ENCODE assay signal across 17 cellular contexts in the genomic region with DNA sequence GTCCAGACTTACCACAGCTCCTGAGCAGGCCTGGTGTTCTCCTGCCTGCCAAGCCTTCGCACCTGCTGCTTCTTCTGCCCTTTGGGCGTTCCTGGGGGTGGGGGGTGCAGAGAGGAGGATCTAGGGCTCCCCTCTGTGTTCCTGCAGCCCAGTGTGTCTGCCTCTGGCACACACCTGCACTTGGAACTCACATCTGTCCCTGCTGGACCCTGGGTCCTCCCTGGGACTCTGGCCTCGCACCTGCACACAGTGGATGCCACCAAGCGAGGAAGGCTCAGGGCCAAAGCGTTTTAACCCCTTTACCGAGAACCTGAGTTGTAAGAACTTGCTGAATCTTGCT.
DNase-seq lines count a peak whose midpoint lies in the region; ATAC-seq, FAIRE-seq and TF ChIP-seq lines count a peak whose summit lies in the region.
"Had no signal": no experiment of that assay in that cellular context is flagged by ENCODE, and none has a peak within 500 bp of the region (broad histone marks: within the 10 kb centered on the region; RNA-seq: fewer than 3 reads in every experiment).

No MANE protein-coding gene starts in this region.

- peaks cover 17% of the 10 kb centered on the region for H3K27me3 Mint-ChIP-seq in activated CD8-positive, alpha-beta memory T cell treated with anti-CD3 and anti-CD28 coated beads, Interleukin-2, amount 10 ng/mL, durations not matched to agents 7 days and 5 days
- H3K27me3 Mint-ChIP-seq in HFFc6 (ENCODE audit: insufficient read depth) = peaks cover 28% of the 10 kb centered on the region
- no peaks in the 10 kb centered on the region for H3K27me3 Mint-ChIP-seq in activated T-helper 17 cell treated with anti-CD3 and anti-CD28 coated beads, Interleukin-2, amount 50 U/mL, for 72 hours

- no peaks in the 10 kb centered on the region for H3K36me3 Mint-ChIP-seq in activated CD8-positive, alpha-beta memory T cell treated with anti-CD3 and anti-CD28 coated beads, Interleukin-2, amount 10 ng/mL, durations not matched to agents 7 days and 5 days
- H3K36me3 Mint-ChIP-seq in HFFc6 (ENCODE audit: low read depth) = no peaks in the 10 kb centered on the region
- H3K36me3 Mint-ChIP-seq in activated T-helper 17 cell treated with anti-CD3 and anti-CD28 coated beads, Interleukin-2, amount 50 U/mL, for 72 hours (ENCODE audit: low read depth) = no peaks in the 10 kb centered on the region

- no peak for ATAC-seq in activated CD8-positive, alpha-beta memory T cell treated with anti-CD3 and anti-CD28 coated beads, Interleukin-2, amount 10 ng/mL, durations not matched to agents 7 days and 5 days
- no peak for ATAC-seq in activated T-helper 17 cell treated with anti-CD3 and anti-CD28 coated beads, Interleukin-2, amount 50 U/mL, for 72 hours (replicated peaks)

- peak; percentile 41 for DNase-seq in activated CD8-positive, alpha-beta memory T cell treated with anti-CD3 and anti-CD28 coated beads for 24 hours
- no peak for DNase-seq in activated CD8-positive, alpha-beta memory T cell treated with anti-CD3 and anti-CD28 coated beads, Interleukin-2, amount 10 ng/mL, durations not matched to agents 7 days and 5 days
- DNase-seq in GM03348 (ENCODE audit: low spot score) = peak; percentile 3
- peak; percentile 26 for DNase-seq in NCI-H69 (lab: John Stamatoyannopoulos, UW)
- DNase-seq in mucosa of gallbladder (ENCODE audit: low spot score) = peak; percentile 5
- no peak for DNase-seq in HFFc6
- no peak for DNase-seq in HTR-8/SVneo (ENCODE audit: insufficient read length, low spot score)
- DNase-seq: NCI-H1417 treated with DMSO at 0.1 percent for 48 hours; NCI-H2029; NCI-H2171; NCI-H446; NK-92 treated with Interleukin-12 subunit alpha and Interleukin-12 subunit beta, amount 100 ng/mL, for 24 hours; SHP77; T-helper 1 cell had no signal

- no peak overlapping the region for H3K27ac Mint-ChIP-seq in activated CD8-positive, alpha-beta memory T cell treated with anti-CD3 and anti-CD28 coated beads, Interleukin-2, amount 10 ng/mL, durations not matched to agents 7 days and 5 days
- no peak overlapping the region for H3K27ac Mint-ChIP-seq in HFFc6
- no peak overlapping the region for H3K27ac Mint-ChIP-seq in activated T-helper 17 cell treated with anti-CD3 and anti-CD28 coated beads, Interleukin-2, amount 50 U/mL, for 72 hours

- H3K4me3 Mint-ChIP-seq in activated CD8-positive, alpha-beta memory T cell treated with anti-CD3 and anti-CD28 coated beads, Interleukin-2, amount 10 ng/mL, durations not matched to agents 7 days and 5 days = no peak overlapping the region
- H3K4me3 Mint-ChIP-seq in HFFc6 = no peak overlapping the region
- no peak overlapping the region for H3K4me3 Mint-ChIP-seq in activated T-helper 17 cell treated with anti-CD3 and anti-CD28 coated beads, Interleukin-2, amount 50 U/mL, for 72 hours

- H3K9me3 Mint-ChIP-seq in activated CD8-positive, alpha-beta memory T cell treated with anti-CD3 and anti-CD28 coated beads, Interleukin-2, amount 10 ng/mL, durations not matched to agents 7 days and 5 days (ENCODE audit: low read depth) = no peaks in the 10 kb centered on the region
- no peaks in the 10 kb centered on the region for H3K9me3 Mint-ChIP-seq in HFFc6
- H3K9me3 Mint-ChIP-seq in activated T-helper 17 cell treated with anti-CD3 and anti-CD28 coated beads, Interleukin-2, amount 50 U/mL, for 72 hours = no peaks in the 10 kb centered on the region

- no peak for FAIRE-seq in HTR-8/SVneo (lab: Jason Lieb, UNC)
- FAIRE-seq: D721Med, RCC 7860 had no signal

- CTCF ChIA-PET in activated CD8-positive, alpha-beta memory T cell treated with anti-CD3 and anti-CD28 coated beads, Interleukin-2, amount 10 ng/mL, durations not matched to agents 7 days and 5 days (lab: Charles Lee) = interaction anchor here (1.5 to 1.6 kb wide), 2 partner anchors 11 to 15 kb away, joined by 3 to 5 read pairs; no protein-coding TSS in a partner anchor

- TF ChIP-seq CTCF in HFFc6 (IDR thresholded peaks at IDR 0.05) = no peak

- peaks cover 5% of the 10 kb centered on the region for H3K4me1 Mint-ChIP-seq in activated CD8-positive, alpha-beta memory T cell treated with anti-CD3 and anti-CD28 coated beads, Interleukin-2, amount 10 ng/mL, durations not matched to agents 7 days and 5 days
- no peaks in the 10 kb centered on the region for H3K4me1 Mint-ChIP-seq in HFFc6 (ENCODE audit: low read depth)
- no peaks in the 10 kb centered on the region for H3K4me1 Mint-ChIP-seq in activated T-helper 17 cell treated with anti-CD3 and anti-CD28 coated beads, Interleukin-2, amount 50 U/mL, for 72 hours

Comparison
In these comparisons a context has a peak if more than half of its experiments do, and no peak if none do; other contexts are left out.
1. DNase-seq: peak in activated CD8-positive, alpha-beta memory T cell treated with anti-CD3 and anti-CD28 coated beads for 24 hours (single experiment), GM03348 (single experiment), NCI-H69 (single experiment) and mucosa of gallbladder (single experiment); none in activated CD8-positive, alpha-beta memory T cell treated with anti-CD3 and anti-CD28 coated beads, Interleukin-2, amount 10 ng/mL, durations not matched to agents 7 days and 5 days (single experiment), HFFc6 (single experiment) and HTR-8/SVneo (single experiment).